In the genomic region with DNA sequence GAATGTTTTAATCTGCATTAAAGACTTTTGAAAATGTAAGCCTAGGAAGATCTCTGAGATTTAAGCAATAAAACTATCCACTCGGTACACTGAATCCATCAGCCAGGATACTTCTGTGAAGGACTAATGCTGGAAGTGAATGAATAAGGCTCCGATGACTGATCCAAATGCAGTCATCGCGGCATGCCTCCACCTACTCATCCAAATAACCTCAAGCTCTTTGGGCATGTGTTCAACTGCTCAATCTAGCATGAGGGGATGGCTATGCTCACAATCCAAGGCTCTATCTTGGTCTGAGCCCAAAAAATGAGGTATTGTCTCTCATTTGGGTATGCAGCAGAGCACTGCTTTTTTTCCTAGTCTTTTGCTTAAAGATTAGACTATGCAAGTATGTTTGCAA, we compare ENCODE assay signal across 14 cellular contexts. TPM values are rescaled to one million over a fixed set of nuclear protein-coding genes. Genes with fewer than 3 reads are reported as not detected.
A peak's percentile ranks its signal among the peaks of the same experiment; 100 is the strongest.
DNase-seq lines count a peak whose midpoint lies in the region; ATAC-seq, FAIRE-seq and TF ChIP-seq lines count a peak whose summit lies in the region.
"Had no signal": no experiment of that assay in that cellular context is flagged by ENCODE, and none has a peak within 500 bp of the region (broad histone marks: within the 10 kb centered on the region; RNA-seq: fewer than 3 reads in every experiment).

No MANE protein-coding gene starts in this region.

- H3K36me3 Mint-ChIP-seq in effector memory CD8-positive, alpha-beta T cell (ENCODE audit: insufficient read depth), result no peaks in the 10 kb centered on the region
- H3K36me3 Mint-ChIP-seq: CD8-positive, alpha-beta memory T cell had no signal

- H3K27me3 Mint-ChIP-seq in effector memory CD8-positive, alpha-beta T cell, result peaks cover 1 to 11% of the 10 kb centered on the region in 2 donors
- H3K27me3 Mint-ChIP-seq: activated naive CD8-positive, alpha-beta T cell treated with anti-CD3 and anti-CD28 coated beads, Interleukin-2, amount 10 ng/mL, durations not matched to agents 7 days and 5 days had no signal

- POLR2A ChIA-PET in AG04450 (lab: Yijun Ruan, JAX), result no interaction called here

- H3K27me3 ChIP-seq in AG04450 (ENCODE audit: control insufficient read depth, insufficient read depth, low read length), result no peaks in the 10 kb centered on the region

- H3K9me3 ChIP-seq in AG04450 (ENCODE audit: control insufficient read depth, insufficient read depth, low read length), result no peaks in the 10 kb centered on the region

- H3K4me3 Mint-ChIP-seq in effector memory CD8-positive, alpha-beta T cell, result no peak overlapping the region
- H3K4me3 Mint-ChIP-seq: activated naive CD8-positive, alpha-beta T cell treated with anti-CD3 and anti-CD28 coated beads, Interleukin-2, amount 10 ng/mL, durations not matched to agents 7 days and 5 days; CD8-positive, alpha-beta memory T cell had no signal

- in situ Hi-C loops in astrocyte of the cerebellum (cut with HindIII; ENCODE audit: low sequenced_read_pairs), result no loop called here

- peak; percentile 99 for FAIRE-seq in H54 (lab: Jason Lieb, UNC)

- no peak for TF ChIP-seq POLR2A in H54 (IDR thresholded peaks at IDR 0.05; ENCODE audit: low read depth, low read length)

- no peak for ATAC-seq in effector memory CD8-positive, alpha-beta T cell (replicated peaks)
- ATAC-seq: left colon had no signal

- CTCF ChIA-PET in AG04450 (lab: Charles Lee), result interaction anchor here (2.5 kb wide), 1 partner anchor 18 kb away, joined by 11 read pairs; no protein-coding TSS in a partner anchor

- H3K27ac Mint-ChIP-seq in effector memory CD8-positive, alpha-beta T cell, result no peak overlapping the region
- H3K27ac Mint-ChIP-seq: activated naive CD8-positive, alpha-beta T cell treated with anti-CD3 and anti-CD28 coated beads, Interleukin-2, amount 10 ng/mL, durations not matched to agents 7 days and 5 days; CD8-positive, alpha-beta memory T cell had no signal

- no peak overlapping the region for H3K27ac ChIP-seq in AG04450 (ENCODE audit: low read depth, low read length)

- DNase-seq in AG04450 (ENCODE audit: low read depth, low spot score), result peak; percentile 70
- DNase-seq in H54 (ENCODE audit: insufficient read length, low spot score), result no peak
- DNase-seq in astrocyte of the cerebellum (ENCODE audit: low read depth), result peak; percentile 95
- DNase-seq in iris pigment epithelial cell (ENCODE audit: low read depth), result peak; percentile 91
- DNase-seq in effector memory CD8-positive, alpha-beta T cell, result no peak
- DNase-seq in CD1c-positive myeloid dendritic cell (ENCODE audit: extremely low spot score), result no peak
- no peak for DNase-seq in activated CD4-positive, alpha-beta T cell treated with anti-CD3 and anti-CD28 coated beads, Interleukin-2, amount 50 U/mL, for 4 hours
- no peak for DNase-seq in NCI-H1694 treated with DMSO at 0.1 percent for 48 hours (lab: John Stamatoyannopoulos, UW)
- DNase-seq: activated naive CD8-positive, alpha-beta T cell treated with anti-CD3 and anti-CD28 coated beads, Interleukin-2, amount 10 ng/mL, durations not matched to agents 7 days and 5 days; CD8-positive, alpha-beta memory T cell; left colon; NCI-H82; stimulated activated CD4-positive, alpha-beta T cell treated with anti-CD3 and anti-CD28 coated beads, Interleukin-2, amount 100 ng/mL, for 48 hours; SW 1271 had no signal

- H3K4me1 Mint-ChIP-seq in effector memory CD8-positive, alpha-beta T cell (ENCODE audit: low read depth in 2 of 2), result no peaks in the 10 kb centered on the region

- no peak for TF ChIP-seq CTCF in AG04450 (IDR thresholded peaks at IDR 0.05; ENCODE audit: low read depth, low read length)
- no peak for TF ChIP-seq CTCF in astrocyte of the cerebellum (IDR thresholded peaks at IDR 0.05; ENCODE audit: low read depth, low read length, missing control alignments)

- no peak overlapping the region for H3K4me3 ChIP-seq in AG04450 (ENCODE audit: low read depth, low read length)
- no peak overlapping the region for H3K4me3 ChIP-seq in astrocyte of the cerebellum (ENCODE audit: low read depth, low read length)

- no peaks in the 10 kb centered on the region for H3K9me3 Mint-ChIP-seq in effector memory CD8-positive, alpha-beta T cell
- H3K9me3 Mint-ChIP-seq: CD8-positive, alpha-beta memory T cell had no signal

RNA-seq across cellular contexts. Expression of a gene that starts 19.2 kb away (rescaled TPM):
- polyA plus RNA-seq in AG04450 (2011; rRNA removed), result 6.7 and 6.8 TPM in 2 replicates
- polyA minus RNA-seq in AG04450 (2011; rRNA and poly(A)+ RNA removed), result 8.5 and 15.1 TPM in 2 replicates

Comparison
In these comparisons a context has a peak if more than half of its experiments do, and no peak if none do; other contexts are left out.
1. DNase-seq: peak in AG04450 (single experiment), astrocyte of the cerebellum (single experiment) and iris pigment epithelial cell (single experiment); none in H54 (single experiment), effector memory CD8-positive, alpha-beta T cell (0 of 3), CD1c-positive myeloid dendritic cell (single experiment), activated CD4-positive, alpha-beta T cell treated with anti-CD3 and anti-CD28 coated beads, Interleukin-2, amount 50 U/mL, for 4 hours (0 of 2) and NCI-H1694 treated with DMSO at 0.1 percent for 48 hours (single experiment).